Comparison of ENCODE assay signal across 1 cellular context in genomic region chr18:23530195-23530594, GRCh38.
TF ChIP-seq lines count a peak whose summit lies in the region.

No MANE protein-coding gene starts in this region.

TF ChIP-seq in SK-N-SH treated with all-trans-retinoic acid at 6 μM for 48 hours, 23 proteins besides CTCF, POLR2A, EP300 and RAD21 (continued from another document):
- TF ChIP-seq POU6F1 (CRISPR knock-in tag; IDR thresholded peaks at IDR 0.05; ENCODE audit: borderline replicate concordance, low read depth) (no peak), ZNF8 (CRISPR knock-in tag; IDR thresholded peaks at IDR 0.05) (no peak), PPARA (CRISPR knock-in tag; IDR thresholded peaks at IDR 0.05; ENCODE audit: borderline replicate concordance) (no peak), TSHZ2 (CRISPR knock-in tag; IDR thresholded peaks at IDR 0.05) (no peak)
